In genomic region chr1:225461533-225462428, GRCh38 we compare ENCODE assay signal across 15 cellular contexts. TPM values are rescaled to one million over a fixed set of nuclear protein-coding genes. Genes with fewer than 3 reads are reported as not detected.
DNase-seq lines count a peak whose midpoint lies in the region; ATAC-seq and TF ChIP-seq lines count a peak whose summit lies in the region.
"Had no signal": no experiment of that assay in that cellular context is flagged by ENCODE, and none has a peak within 500 bp of the region (broad histone marks: within the 10 kb centered on the region; RNA-seq: fewer than 3 reads in every experiment).

No MANE protein-coding gene starts in this region.

- ATAC-seq in central memory CD8-positive, alpha-beta T cell (replicated peaks; ENCODE audit: extremely low read depth, poor library complexity, severe bottlenecking), result no peak
- ATAC-seq in HG03039 (IDR thresholded peaks at IDR 0.05; ENCODE audit: unreplicated experiment), result no peak
- no peak for ATAC-seq in HG03342 (IDR thresholded peaks at IDR 0.05; ENCODE audit: unreplicated experiment)

- H3K4me2 ChIP-seq in GM23248 (ENCODE audit: unreplicated experiment) (no peak overlapping the region), osteoblast (ENCODE audit: insufficient read depth, low read length) (no peak overlapping the region)

- H3K9me2 ChIP-seq in GM23248 (ENCODE audit: insufficient read depth), result no peaks in the 10 kb centered on the region

- peaks cover 6% of the 10 kb centered on the region for H3K36me3 Mint-ChIP-seq in central memory CD8-positive, alpha-beta T cell (ENCODE audit: insufficient read depth)
- H3K36me3 Mint-ChIP-seq: IgD-negative memory B cell had no signal

- H3F3A ChIP-seq in GM23248 (ENCODE audit: insufficient read depth), result no peaks in the 10 kb centered on the region; the same call in 1 of the 2 replicates

- no peak overlapping the region for H3K27ac ChIP-seq in GM23248
- H3K27ac ChIP-seq in osteoblast (ENCODE audit: low read depth, low read length), result no peak overlapping the region
- H3K27ac ChIP-seq: 22Rv1, thyroid gland had no signal

- H3K4me1 Mint-ChIP-seq in central memory CD8-positive, alpha-beta T cell, result peaks cover 66% of the 10 kb centered on the region

- peak overlapping the region; percentile 64 for H3K27ac Mint-ChIP-seq in central memory CD8-positive, alpha-beta T cell (ENCODE audit: low read depth)

- in situ Hi-C loops in GM23248 (cut with MboI), result no loop called here

- DNase-seq in NCI-H1694 treated with DMSO at 0.1 percent for 48 hours (lab: John Stamatoyannopoulos, UW) (peak; percentile 26), NCI-H1694 (lab: John Stamatoyannopoulos, UW) (no peak), GM23248 (peak; percentile 44), osteoblast (ENCODE audit: insufficient read length, low spot score, missing footprints) (peak; percentile 72), SIG-M5 treated with dmso at 0.1 percent for 504 hours (lab: John Stamatoyannopoulos, UW; ENCODE audit: unreplicated experiment) (no peak)
- DNase-seq in central memory CD8-positive, alpha-beta T cell (ENCODE audit: low spot score in 2 of 2), result no peak
- DNase-seq: activated CD8-positive, alpha-beta memory T cell treated with anti-CD3 and anti-CD28 coated beads, Interleukin-2, amount 50 U/mL, for 48 hours; NCI-H526 treated with DMSO at 0.1 percent for 48 hours; nucleus accumbens; T-helper 17 cell; thyroid gland had no signal

- TF ChIP-seq CTCF in osteoblast (IDR thresholded peaks at IDR 0.05; ENCODE audit: extremely low read depth, low read depth, low read length), result no peak

- no peaks in the 10 kb centered on the region for H3K27me3 Mint-ChIP-seq in central memory CD8-positive, alpha-beta T cell
- H3K27me3 Mint-ChIP-seq: IgD-negative memory B cell, T-helper 17 cell had no signal

- H3K79me2 ChIP-seq in GM23248 (ENCODE audit: insufficient read depth) (no peaks in the 10 kb centered on the region), osteoblast (ENCODE audit: insufficient read depth, low read length) (no peaks in the 10 kb centered on the region)

- H3K9ac ChIP-seq in GM23248, result no peak overlapping the region

- H3K4me3 ChIP-seq in GM23248 (no peak overlapping the region), osteoblast (ENCODE audit: insufficient read depth, low read length) (no peak overlapping the region)
- H3K4me3 ChIP-seq: thyroid gland had no signal

- H2AFZ ChIP-seq in GM23248 (no peak overlapping the region), osteoblast (ENCODE audit: low read length) (no peak overlapping the region)

- H3K27me3 ChIP-seq in GM23248 (replicated peaks; ENCODE audit: insufficient read depth) (no peaks in the 10 kb centered on the region), osteoblast (ENCODE audit: insufficient read depth, low read length) (no peaks in the 10 kb centered on the region)
- H3K27me3 ChIP-seq: thyroid gland had no signal

- H3K36me3 ChIP-seq in GM23248 (ENCODE audit: low read depth), result no peaks in the 10 kb centered on the region
- no peaks in the 10 kb centered on the region for H3K36me3 ChIP-seq in osteoblast (ENCODE audit: insufficient read depth, low read length)
- H3K36me3 ChIP-seq: thyroid gland had no signal

- H3K9me3 ChIP-seq in GM23248 (ENCODE audit: low read depth) (no peaks in the 10 kb centered on the region), osteoblast (ENCODE audit: low read depth, low read length) (no peaks in the 10 kb centered on the region)
- H3K9me3 ChIP-seq: thyroid gland had no signal

- 55 to 57% methylated on average over 18 to 19 of the region's 19 CpGs for WGBS in GM23248 (ENCODE audit: low coverage in 1 of 2, low lambda C conversion rate in 2 of 2, missing lambda C conversion rate in 2 of 2), 2 experiments

- H4K20me1 ChIP-seq in GM23248 (ENCODE audit: insufficient read depth) (no peaks in the 10 kb centered on the region), osteoblast (ENCODE audit: insufficient read depth, low read length) (no peaks in the 10 kb centered on the region)

- peak overlapping the region; percentile 21 for H3K4me3 Mint-ChIP-seq in central memory CD8-positive, alpha-beta T cell
- H3K4me3 Mint-ChIP-seq: T-helper 17 cell had no signal

- no peaks in the 10 kb centered on the region for H3K9me3 Mint-ChIP-seq in central memory CD8-positive, alpha-beta T cell
- H3K9me3 Mint-ChIP-seq: IgD-negative memory B cell had no signal

- H3K4me1 ChIP-seq in GM23248 (ENCODE audit: insufficient read depth) (peaks cover 20% of the 10 kb centered on the region), osteoblast (ENCODE audit: insufficient read depth, low read length) (peaks cover 25% of the 10 kb centered on the region)
- H3K4me1 ChIP-seq: thyroid gland had no signal

RNA-seq across cellular contexts. Expression of gene LBR, which starts 33.9 kb away (rescaled TPM):
- 12.3 and 13.5 TPM in 2 replicates for total RNA-seq in GM23248 (2014; rRNA removed; shearing (Covaris generic))
- 16.8 and 19.0 TPM in 2 replicates for polyA plus RNA-seq in GM23248 (2016; fragmentation: Nextera tagmentation; extraction: Ambion mirVana)
- total RNA-seq in osteoblast, result 25.3 and 30.4 TPM in 2 replicates

Comparison
In these comparisons a context has a peak if more than half of its experiments do, and no peak if none do; other contexts are left out.
1. DNase-seq: peak in NCI-H1694 treated with DMSO at 0.1 percent for 48 hours (single experiment), GM23248 (single experiment) and osteoblast (single experiment); none in NCI-H1694 (single experiment), central memory CD8-positive, alpha-beta T cell (0 of 2) and SIG-M5 treated with dmso at 0.1 percent for 504 hours (single experiment).